ENCODE assay signal across 10 cellular contexts in genomic region chr17:47847341-47848197, GRCh38. TPM values are rescaled to one million over a fixed set of nuclear protein-coding genes. Genes with fewer than 3 reads are reported as not detected.
DNase-seq lines count a peak whose midpoint lies in the region; ATAC-seq, FAIRE-seq and TF ChIP-seq lines count a peak whose summit lies in the region.
"Had no signal": no experiment of that assay in that cellular context is flagged by ENCODE, and none has a peak within 500 bp of the region (broad histone marks: within the 10 kb centered on the region; RNA-seq: fewer than 3 reads in every experiment).

No MANE protein-coding gene starts in this region.

- no peaks in the 10 kb centered on the region for H3K9me1 ChIP-seq in K562 (ENCODE audit: control insufficient read depth, insufficient read depth, low read length)

- TF ChIP-seq POLR2A in K562 (conservative IDR thresholded peaks at IDR 0.05): no peak
- no peak for TF ChIP-seq POLR2A in lower leg skin (IDR thresholded peaks at IDR 0.05)
- no peak for TF ChIP-seq POLR2A in GM18505 (IDR thresholded peaks at IDR 0.05; ENCODE audit: borderline replicate concordance, extremely low read depth, insufficient read depth, insufficient read length)

- CTCF ChIA-PET in K562 (lab: Yijun Ruan, JAX; ENCODE audit: low intra/inter-chr PET ratio): interaction anchor here (0.6 to 1.6 kb wide), 2 partner anchors 42 to 796 kb away, joined by 3 to 4 read pairs; no protein-coding TSS in a partner anchor

- TF ChIP-seq CTCF in DND-41 (IDR thresholded peaks at IDR 0.05; ENCODE audit: borderline replicate concordance, extremely low read depth, low read length, poor library complexity, severe bottlenecking) (peak; percentile 47), K562 (IDR thresholded peaks at IDR 0.05 in 2 of 3, conservative IDR thresholded peaks at IDR 0.05 in 1 of 3; ENCODE audit: insufficient read depth in 2 of 3, low read depth in 1 of 3, low read length in 3 of 3) (peak; percentile 27 to 58 (median 31); a peak in 4 of 6 replicates), lower leg skin (IDR thresholded peaks at IDR 0.05) (no peak)

- H4K20me1 ChIP-seq in DND-41 (ENCODE audit: insufficient read depth, low read length) (no peaks in the 10 kb centered on the region), K562 (replicated peaks; ENCODE audit: control insufficient read depth, insufficient read depth, low read length) (no peaks in the 10 kb centered on the region)

- H3K9me3 ChIP-seq in DND-41 (ENCODE audit: insufficient read depth, low read length, severe bottlenecking) (no peaks in the 10 kb centered on the region), K562 (replicated peaks; ENCODE audit: control insufficient read depth, insufficient read depth, low read depth, low read length) (no peaks in the 10 kb centered on the region), mesodermal cell (ENCODE audit: control insufficient read depth, low read length) (no peaks in the 10 kb centered on the region)

- H3K79me2 ChIP-seq in DND-41 (ENCODE audit: insufficient read depth, low read length) (no peaks in the 10 kb centered on the region), K562 (ENCODE audit: control insufficient read depth, insufficient read depth, low read length) (peaks cover 18% of the 10 kb centered on the region)

- POLR2A ChIA-PET in K562 (lab: Yijun Ruan, JAX): interaction anchor here (0.7 to 2.4 kb wide), 6 partner anchors 10 to 48 kb away, joined by 3 to 11 read pairs (median 3); partner anchors contain the start of gene SP2

- in situ Hi-C loops in K562 (cut with MboI): no loop called here

- DNase-seq in DND-41 (no peak), HuH-7 (ENCODE audit: low spot score) (peak; percentile 80), K562 (ENCODE audit: extremely low read depth in 1 of 4, low spot score in 3 of 4) (no peak), DMS153 treated with DMSO at 0.1 percent for 48 hours (lab: John Stamatoyannopoulos, UW; ENCODE audit: unreplicated experiment) (no peak), lower leg skin (ENCODE audit: low spot score in 2 of 2) (no peak)

- H3K27me3 ChIP-seq in DND-41 (ENCODE audit: insufficient read depth, low read length, poor library complexity): peaks cover 29% of the 10 kb centered on the region
- H3K27me3 ChIP-seq in K562 (ENCODE audit: control insufficient read depth in 2 of 2, insufficient read depth in 2 of 2, low read length in 2 of 2): no peaks in the 10 kb centered on the region

- no peak for ATAC-seq in DND-41 (ENCODE audit: insufficient read depth, low read depth)
- ATAC-seq in K562: no peak
- no peak for ATAC-seq in HG02610 (IDR thresholded peaks at IDR 0.05; ENCODE audit: unreplicated experiment)
- no peak for ATAC-seq in GM18505 (IDR thresholded peaks at IDR 0.05; ENCODE audit: unreplicated experiment)

- no peak for FAIRE-seq in K562 (lab: Jason Lieb, UNC)

- WGBS in K562 (ENCODE audit: insufficient coverage, low coverage, missing lambda C conversion rate): 76% methylated on average over 48 of the region's 71 CpGs
- WGBS in mesodermal cell (ENCODE audit: insufficient coverage in 2 of 2), 2 experiments: 29 to 35% methylated on average over 53 to 71 of the region's 71 CpGs
- WGBS in lower leg skin, 2 donors: 29 to 37% methylated on average over 22 to 49 of the region's 71 CpGs

- no peak for TF ChIP-seq RAD21 in K562 (CRISPR knock-in tag; conservative IDR thresholded peaks at IDR 0.05 in 1 of 2, IDR thresholded peaks at IDR 0.05 in 1 of 2)

- no peak overlapping the region for H3K27ac ChIP-seq in DND-41 (ENCODE audit: low read length)
- no peak overlapping the region for H3K27ac ChIP-seq in K562 (ENCODE audit: extremely low read depth, low read depth, low read length)
- H3K27ac ChIP-seq in mesodermal cell (ENCODE audit: low read depth, low read length, severe bottlenecking): no peak overlapping the region

- no peaks in the 10 kb centered on the region for H3K4me1 ChIP-seq in DND-41 (ENCODE audit: insufficient read depth, low read length)
- peaks cover 35 to 61% of the 10 kb centered on the region in 2 experiments for H3K4me1 ChIP-seq in K562 (replicated peaks in 1 of 2; ENCODE audit: control insufficient read depth in 2 of 2, insufficient read depth in 2 of 2, low read length in 2 of 2)
- peaks cover 55% of the 10 kb centered on the region for H3K4me1 ChIP-seq in mesodermal cell (ENCODE audit: control insufficient read depth, insufficient read depth, low read length, poor library complexity, severe bottlenecking)

- H3K4me2 ChIP-seq in DND-41 (ENCODE audit: insufficient read depth, low read length) (no peak overlapping the region), K562 (ENCODE audit: insufficient read depth, low read length) (no peak overlapping the region)

- no TSS peak for BruUV-seq in K562 (replicated peaks; lab: Mats Ljungman, UMichigan)

- H3K36me3 ChIP-seq in DND-41 (ENCODE audit: insufficient read depth, low read length): no peaks in the 10 kb centered on the region
- H3K36me3 ChIP-seq in K562 (ENCODE audit: control insufficient read depth, insufficient read depth, low read length): no peaks in the 10 kb centered on the region; the same call in 2 of the 3 replicates
- H3K36me3 ChIP-seq in mesodermal cell (ENCODE audit: control insufficient read depth, insufficient read depth, low read length): peaks cover 13% of the 10 kb centered on the region

- H2AFZ ChIP-seq in DND-41 (ENCODE audit: low read depth, low read length) (no peak overlapping the region), K562 (ENCODE audit: low read depth, low read length) (no peak overlapping the region)

- H3K4me3 ChIP-seq in DND-41 (ENCODE audit: low read depth in 1 of 2, low read length in 2 of 2): no peak overlapping the region
- no peak overlapping the region for H3K4me3 ChIP-seq in K562
- H3K4me3 ChIP-seq in mesodermal cell (ENCODE audit: extremely low read depth, insufficient read depth, low read length, poor library complexity, severe bottlenecking): peak overlapping the region; percentile 1
- no peak overlapping the region for H3K4me3 ChIP-seq in lower leg skin (ENCODE audit: low read depth, poor library complexity, severe bottlenecking)
- H3K4me3 ChIP-seq: lung had no signal

- H3K9ac ChIP-seq in DND-41 (ENCODE audit: low read depth, low read length) (no peak overlapping the region), K562 (ENCODE audit: insufficient read depth in 1 of 2, low read depth in 2 of 2, low read length in 2 of 2) (no peak overlapping the region)

- no peak for TF ChIP-seq EP300 in K562 (IDR thresholded peaks at IDR 0.05; ENCODE audit: low read length)

- intact Hi-C loops in K562 (cut with micrococcal nuclease) (loop anchor here (10.0 kb wide), 1 partner anchor 287 kb away; no protein-coding TSS in a partner anchor), lower leg skin (cut with DNase I; ENCODE audit: low total_unique reads) (loop anchor here (2.0 kb wide), 1 partner anchor 99 kb away; no protein-coding TSS in a partner anchor)

RNA-seq across cellular contexts. Expression of gene SP6, which starts 3.4 kb away (rescaled TPM):
- 4.1 and 13.9 TPM in 2 replicates for total RNA-seq in K562 (2011; cell fraction: chromatin; rRNA removed; ENCODE audit: low replicate concordance)
- total RNA-seq in K562 (2011; cell fraction: nucleolus; rRNA removed): 7.8 and 13.2 TPM in 2 replicates
- total RNA-seq in K562 (2011; cell fraction: nucleoplasm; rRNA removed): 7.0 and 11.1 TPM in 2 replicates
- total RNA-seq in K562 (2014; rRNA removed) (2.2 TPM in 2 replicates), K562 (2014; rRNA removed; fragmentation: Illumina TruSeq; extraction: Trizol) (1.6 and 2.0 TPM in 2 replicates), K562 (2015; rRNA removed; fragmentation: Illumina TruSeq; extraction: Trizol) (1.1 TPM in 2 replicates), K562 (2021) (6.9 and 7.9 TPM in 2 replicates), lower leg skin (10 to 100 TPM; 21.9 to 29.9 (median 24.7) TPM)
- polyA plus RNA-seq in K562 (2011; rRNA removed) (5.2 and 5.5 TPM in 2 replicates), K562 (2014; fragmentation: Illumina TruSeq; extraction: Trizol) (2.9 and 4.1 TPM in 2 replicates), K562 (2014; fragmentation: Nextera tagmentation; extraction: Ambion mirVana) (under 1 TPM; 0.11 TPM), K562 (2014; rRNA removed) (4.6 and 4.7 TPM in 2 replicates)
- 4.0 and 12.5 TPM in 2 replicates for polyA plus RNA-seq in K562 (2011; cell fraction: cytosol; rRNA removed)
- 9.0 and 21.6 TPM in 2 replicates for polyA plus RNA-seq in K562 (2011; cell fraction: nucleus; rRNA removed)
- polyA plus RNA-seq in K562 (2012): 9.4 and 10.4 TPM in 2 replicates
- 3.1 and 4.7 TPM in 2 replicates for polyA minus RNA-seq in K562 (2011; rRNA and poly(A)+ RNA removed)
- 4.2 and 7.2 TPM in 2 replicates for polyA minus RNA-seq in K562 (2011; cell fraction: cytosol; rRNA and poly(A)+ RNA removed)
- polyA minus RNA-seq in K562 (2011; cell fraction: nucleus; rRNA and poly(A)+ RNA removed): 7.6 and 8.6 TPM in 2 replicates
- polyA plus RNA-seq in mesodermal cell (2013, experiment 1 of 2): 50.4 TPM
- 40.8 TPM for polyA plus RNA-seq in mesodermal cell (2013, experiment 2 of 2)
- polyA plus RNA-seq: IgD-negative memory B cell had no signal

RNA-seq across cellular contexts. Expression of gene SCRN2, which starts 6.5 kb away (rescaled TPM):
- 69.2 and 220 TPM in 2 replicates for total RNA-seq in K562 (2011; cell fraction: chromatin; rRNA removed; ENCODE audit: low replicate concordance)
- 148 and 158 TPM in 2 replicates for total RNA-seq in K562 (2011; cell fraction: nucleolus; rRNA removed)
- 96.5 and 102 TPM in 2 replicates for total RNA-seq in K562 (2011; cell fraction: nucleoplasm; rRNA removed)
- total RNA-seq in K562 (2014; rRNA removed): 23.2 and 29.9 TPM in 2 replicates
- total RNA-seq in K562 (2014; rRNA removed; fragmentation: Illumina TruSeq; extraction: Trizol): 5.7 and 8.5 TPM in 2 replicates
- total RNA-seq in K562 (2015; rRNA removed; fragmentation: Illumina TruSeq; extraction: Trizol): 11.8 and 13.7 TPM in 2 replicates
- total RNA-seq in K562 (2021): 24.0 and 28.8 TPM in 2 replicates
- polyA plus RNA-seq in K562 (2011; rRNA removed): 19.3 and 32.0 TPM in 2 replicates
- 25.1 and 31.5 TPM in 2 replicates for polyA plus RNA-seq in K562 (2011; cell fraction: cytosol; rRNA removed)
- 364 and 377 TPM in 2 replicates for polyA plus RNA-seq in K562 (2011; cell fraction: nucleus; rRNA removed)
- polyA plus RNA-seq in K562 (2012): 26.3 and 41.4 TPM in 2 replicates
- polyA plus RNA-seq in K562 (2014; fragmentation: Illumina TruSeq; extraction: Trizol): 13.6 and 20.9 TPM in 2 replicates
- 1 to 10 TPM in 1 of 2 experiments, under 1 TPM in 1; 0.25 to 1.2 TPM for polyA plus RNA-seq in K562 (2014; fragmentation: Nextera tagmentation; extraction: Ambion mirVana)
- 31.9 and 32.9 TPM in 2 replicates for polyA plus RNA-seq in K562 (2014; rRNA removed)
- 10.1 and 10.3 TPM in 2 replicates for polyA minus RNA-seq in K562 (2011; rRNA and poly(A)+ RNA removed)
- polyA minus RNA-seq in K562 (2011; cell fraction: cytosol; rRNA and poly(A)+ RNA removed): 6.3 and 8.0 TPM in 2 replicates
- 64.5 and 81.4 TPM in 2 replicates for polyA minus RNA-seq in K562 (2011; cell fraction: nucleus; rRNA and poly(A)+ RNA removed)
- 47.6 TPM for polyA plus RNA-seq in mesodermal cell (2013, experiment 1 of 2)
- 39.6 TPM for polyA plus RNA-seq in mesodermal cell (2013, experiment 2 of 2)
- total RNA-seq in lower leg skin: 10 to 100 TPM; 23.1 to 37.9 (median 28.3) TPM

RNA-seq across cellular contexts. Expression of gene LRRC46, which starts 16.1 kb away (rescaled TPM):
- 1.0 and 1.1 TPM in 2 replicates for total RNA-seq in K562 (2011; cell fraction: chromatin; rRNA removed; ENCODE audit: low replicate concordance)
- total RNA-seq in K562 (2011; cell fraction: nucleolus; rRNA removed): 0.50 and 0.66 TPM in 2 replicates
- 1.1 TPM in 2 replicates for total RNA-seq in K562 (2011; cell fraction: nucleoplasm; rRNA removed)
- 0.37 TPM in 1 of 2 replicates, not detected in the other for total RNA-seq in K562 (2014; rRNA removed)
- 0.22 and 0.40 TPM in 2 replicates for total RNA-seq in K562 (2014; rRNA removed; fragmentation: Illumina TruSeq; extraction: Trizol)
- 0.47 and 0.64 TPM in 2 replicates for total RNA-seq in K562 (2015; rRNA removed; fragmentation: Illumina TruSeq; extraction: Trizol)
- 0.73 and 1.0 TPM in 2 replicates for total RNA-seq in K562 (2021)
- polyA plus RNA-seq in K562 (2011; rRNA removed): 0.59 and 0.72 TPM in 2 replicates
- polyA plus RNA-seq in K562 (2011; cell fraction: cytosol; rRNA removed): 0.88 and 0.94 TPM in 2 replicates
- 1.5 and 2.2 TPM in 2 replicates for polyA plus RNA-seq in K562 (2011; cell fraction: nucleus; rRNA removed)
- polyA plus RNA-seq in K562 (2012): 1.5 and 2.6 TPM in 2 replicates
- polyA plus RNA-seq in K562 (2014; fragmentation: Illumina TruSeq; extraction: Trizol): 1.4 and 1.9 TPM in 2 replicates
- polyA plus RNA-seq in K562 (2014; fragmentation: Nextera tagmentation; extraction: Ambion mirVana): under 1 TPM; 0.39 TPM
- polyA plus RNA-seq in K562 (2014; rRNA removed): 0.53 and 1.4 TPM in 2 replicates
- polyA minus RNA-seq in K562 (2011; rRNA and poly(A)+ RNA removed): 0.30 and 0.42 TPM in 2 replicates
- not detected in 2 replicates for polyA minus RNA-seq in K562 (2011; cell fraction: cytosol; rRNA and poly(A)+ RNA removed)
- 0.27 and 0.44 TPM in 2 replicates for polyA minus RNA-seq in K562 (2011; cell fraction: nucleus; rRNA and poly(A)+ RNA removed)
- 0.52 TPM for polyA plus RNA-seq in mesodermal cell (2013, experiment 1 of 2)
- 0.35 TPM for polyA plus RNA-seq in mesodermal cell (2013, experiment 2 of 2)
- not detected for total RNA-seq in lower leg skin

RNA-seq across cellular contexts. Expression of gene MRPL10, which starts 16.2 kb away (rescaled TPM):
- 25.1 and 49.5 TPM in 2 replicates for total RNA-seq in K562 (2011; cell fraction: chromatin; rRNA removed; ENCODE audit: low replicate concordance)
- 40.0 and 45.0 TPM in 2 replicates for total RNA-seq in K562 (2011; cell fraction: nucleolus; rRNA removed)
- total RNA-seq in K562 (2011; cell fraction: nucleoplasm; rRNA removed): 37.7 and 40.2 TPM in 2 replicates
- 68.6 and 83.9 TPM in 2 replicates for total RNA-seq in K562 (2014; rRNA removed)
- total RNA-seq in K562 (2014; rRNA removed; fragmentation: Illumina TruSeq; extraction: Trizol): 46.9 and 50.2 TPM in 2 replicates
- total RNA-seq in K562 (2015; rRNA removed; fragmentation: Illumina TruSeq; extraction: Trizol): 52.3 and 53.1 TPM in 2 replicates
- 71.2 and 82.9 TPM in 2 replicates for total RNA-seq in K562 (2021)
- polyA plus RNA-seq in K562 (2011; rRNA removed): 67.3 and 101 TPM in 2 replicates
- 154 and 231 TPM in 2 replicates for polyA plus RNA-seq in K562 (2011; cell fraction: cytosol; rRNA removed)
- 49.9 and 54.1 TPM in 2 replicates for polyA plus RNA-seq in K562 (2011; cell fraction: nucleus; rRNA removed)
- 60.8 and 104 TPM in 2 replicates for polyA plus RNA-seq in K562 (2012)
- 105 and 108 TPM in 2 replicates for polyA plus RNA-seq in K562 (2014; fragmentation: Illumina TruSeq; extraction: Trizol)
- 10 to 100 TPM; 27.8 to 47.8 TPM for polyA plus RNA-seq in K562 (2014; fragmentation: Nextera tagmentation; extraction: Ambion mirVana)
- 67.4 and 83.9 TPM in 2 replicates for polyA plus RNA-seq in K562 (2014; rRNA removed)
- polyA minus RNA-seq in K562 (2011; rRNA and poly(A)+ RNA removed): 82.5 and 100 TPM in 2 replicates
- 43.6 and 55.3 TPM in 2 replicates for polyA minus RNA-seq in K562 (2011; cell fraction: cytosol; rRNA and poly(A)+ RNA removed)
- polyA minus RNA-seq in K562 (2011; cell fraction: nucleus; rRNA and poly(A)+ RNA removed): 28.5 and 32.1 TPM in 2 replicates
- polyA plus RNA-seq in mesodermal cell (2013, experiment 1 of 2): 77.2 TPM
- polyA plus RNA-seq in mesodermal cell (2013, experiment 2 of 2): 79.2 TPM
- total RNA-seq in lower leg skin: 10 to 100 TPM; 25.3 to 35.4 (median 30.2) TPM

RNA-seq across cellular contexts. Expression of gene OSBPL7, which starts 26.0 kb away (rescaled TPM):
- 62.5 and 143 TPM in 2 replicates for total RNA-seq in K562 (2011; cell fraction: chromatin; rRNA removed; ENCODE audit: low replicate concordance)
- 91.2 and 91.6 TPM in 2 replicates for total RNA-seq in K562 (2011; cell fraction: nucleolus; rRNA removed)
- total RNA-seq in K562 (2011; cell fraction: nucleoplasm; rRNA removed): 59.7 and 61.4 TPM in 2 replicates
- 6.1 and 7.3 TPM in 2 replicates for total RNA-seq in K562 (2014; rRNA removed)
- total RNA-seq in K562 (2014; rRNA removed; fragmentation: Illumina TruSeq; extraction: Trizol): 2.4 and 2.9 TPM in 2 replicates
- total RNA-seq in K562 (2015; rRNA removed; fragmentation: Illumina TruSeq; extraction: Trizol): 5.8 and 6.7 TPM in 2 replicates
- total RNA-seq in K562 (2021): 11.5 and 11.9 TPM in 2 replicates
- polyA plus RNA-seq in K562 (2011; rRNA removed): 5.3 and 15.3 TPM in 2 replicates
- polyA plus RNA-seq in K562 (2011; cell fraction: cytosol; rRNA removed): 4.4 and 5.7 TPM in 2 replicates
- 122 and 141 TPM in 2 replicates for polyA plus RNA-seq in K562 (2011; cell fraction: nucleus; rRNA removed)
- polyA plus RNA-seq in K562 (2012): 9.6 and 15.9 TPM in 2 replicates
- 5.9 and 7.7 TPM in 2 replicates for polyA plus RNA-seq in K562 (2014; fragmentation: Illumina TruSeq; extraction: Trizol)
- under 1 TPM; 0.32 to 0.48 TPM for polyA plus RNA-seq in K562 (2014; fragmentation: Nextera tagmentation; extraction: Ambion mirVana)
- 9.7 and 9.8 TPM in 2 replicates for polyA plus RNA-seq in K562 (2014; rRNA removed)
- polyA minus RNA-seq in K562 (2011; rRNA and poly(A)+ RNA removed): 4.7 and 5.6 TPM in 2 replicates
- polyA minus RNA-seq in K562 (2011; cell fraction: cytosol; rRNA and poly(A)+ RNA removed): 8.6 and 9.9 TPM in 2 replicates
- polyA minus RNA-seq in K562 (2011; cell fraction: nucleus; rRNA and poly(A)+ RNA removed): 38.2 and 40.1 TPM in 2 replicates
- polyA plus RNA-seq in mesodermal cell (2013, experiment 1 of 2): 13.1 TPM
- 11.7 TPM for polyA plus RNA-seq in mesodermal cell (2013, experiment 2 of 2)
- total RNA-seq in lower leg skin: 1 to 10 TPM; 1.1 to 8.4 (median 1.8) TPM

Comparison
In these comparisons a context has a peak if more than half of its experiments do, and no peak if none do; other contexts are left out.
1. CTCF ChIP-seq: peak in DND-41 (single experiment) and K562 (3 of 3); none in lower leg skin (0 of 3).